In genomic region chrX:110012818-110013484, GRCh38 we compare ENCODE assay signal across 16 cellular contexts. TPM values are rescaled to one million over a fixed set of nuclear protein-coding genes. Genes with fewer than 3 reads are reported as not detected.
DNase-seq lines count a peak whose midpoint lies in the region; ATAC-seq and TF ChIP-seq lines count a peak whose summit lies in the region.
"Had no signal": no experiment of that assay in that cellular context is flagged by ENCODE, and none has a peak within 500 bp of the region (broad histone marks: within the 10 kb centered on the region; RNA-seq: fewer than 3 reads in every experiment).

No MANE protein-coding gene starts in this region.

- no peak for ATAC-seq in Right ventricle myocardium inferior
- ATAC-seq in esophagus mucosa: peak; percentile 89
- no peak for ATAC-seq in HG02885 (IDR thresholded peaks at IDR 0.05; ENCODE audit: poor library complexity, unreplicated experiment)
- no peak for ATAC-seq in HG02763 (IDR thresholded peaks at IDR 0.05; ENCODE audit: unreplicated experiment)
- ATAC-seq: K562; stimulated activated naive CD8-positive, alpha-beta T cell treated with anti-CD3 and anti-CD28 coated beads, Interleukin-15, amount 100 ng/mL, for 72 hours had no signal

- DNase-seq in left ventricle myocardium inferior (no peak), Right ventricle myocardium inferior (ENCODE audit: missing footprints) (no peak), NCI-H2196 treated with DMSO at 0.1 percent for 48 hours (lab: John Stamatoyannopoulos, UW; ENCODE audit: unreplicated experiment) (peak; percentile 49), NCI-H82 treated with DMSO at 0.1 percent for 48 hours (lab: John Stamatoyannopoulos, UW; ENCODE audit: unreplicated experiment) (no peak), foreskin melanocyte (no peak)
- DNase-seq: activated T-cell treated with anti-CD3 and anti-CD28 coated beads, Interleukin-2, amount 50 U/mL, for 1 hour; cortex of kidney; mesendoderm; Peyer's patch; small intestine; stimulated activated naive CD8-positive, alpha-beta T cell treated with anti-CD3 and anti-CD28 coated beads, Interleukin-15, amount 100 ng/mL, for 72 hours; T-helper 1 cell had no signal

- H3K4me3 ChIP-seq in left ventricle myocardium inferior: no peak overlapping the region
- H3K4me3 ChIP-seq: K562, Peyer's patch had no signal

- H3K9me3 ChIP-seq in left ventricle myocardium inferior (replicated peaks): no peaks in the 10 kb centered on the region
- H3K9me3 ChIP-seq: Peyer's patch had no signal

- no peak for TF ChIP-seq CTCF in left ventricle myocardium inferior (IDR thresholded peaks at IDR 0.05; ENCODE audit: borderline replicate concordance)

- no peaks in the 10 kb centered on the region for H3K36me3 ChIP-seq in left ventricle myocardium inferior

- H3K27ac ChIP-seq in left ventricle myocardium inferior (replicated peaks): peak overlapping the region; percentile 33
- H3K27ac ChIP-seq: Peyer's patch had no signal

- intact Hi-C loops in left ventricle myocardium inferior (cut with micrococcal nuclease): no loop called here
- intact Hi-C loops in Right ventricle myocardium inferior (cut with DNase I): loop anchor here (10.0 kb wide), 1 partner anchor 72 kb away; no protein-coding TSS in a partner anchor

- peaks cover 33% of the 10 kb centered on the region for H3K4me1 ChIP-seq in left ventricle myocardium inferior
- H3K4me1 ChIP-seq: Peyer's patch had no signal

- no peaks in the 10 kb centered on the region for H3K27me3 ChIP-seq in left ventricle myocardium inferior (ENCODE audit: low read depth)
- H3K27me3 ChIP-seq: Peyer's patch had no signal

RNA-seq across cellular contexts. Expression of gene TMEM164, which starts 10.0 kb away (rescaled TPM):
- total RNA-seq in left ventricle myocardium inferior (48.3 TPM), Right ventricle myocardium inferior (53.6 TPM), esophagus mucosa (22.4 TPM)
